Comparison of ENCODE assay signal across 22 cellular contexts in the genomic region with DNA sequence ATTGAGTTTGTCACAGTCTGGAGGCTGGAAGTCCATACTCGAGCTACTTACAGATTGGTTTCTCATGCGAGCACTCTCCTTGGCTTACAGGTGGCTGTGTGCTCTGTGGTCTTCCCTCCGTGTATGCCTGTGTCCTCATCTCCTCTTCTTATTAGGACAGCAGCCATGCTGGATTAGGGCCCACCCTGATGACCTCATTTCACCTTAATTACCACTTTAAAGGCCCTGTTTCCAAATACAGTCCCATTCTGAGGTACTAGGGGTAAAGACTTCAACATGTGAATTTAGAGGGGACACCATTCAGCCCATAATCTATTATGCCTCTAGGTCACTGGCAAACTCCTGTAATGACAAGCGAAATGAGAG. TPM values are rescaled to one million over a fixed set of nuclear protein-coding genes. Genes with fewer than 3 reads are reported as not detected.
A peak's percentile ranks its signal among the peaks of the same experiment; 100 is the strongest.
DNase-seq lines count a peak whose midpoint lies in the region; ATAC-seq and TF ChIP-seq lines count a peak whose summit lies in the region.
"Had no signal": no experiment of that assay in that cellular context is flagged by ENCODE, and none has a peak within 500 bp of the region (broad histone marks: within the 10 kb centered on the region; RNA-seq: fewer than 3 reads in every experiment).

No MANE protein-coding gene starts in this region.

- peak overlapping the region; percentile 37 for H3K27ac Mint-ChIP-seq in activated T-cell treated with anti-CD3 and anti-CD28 coated beads, Interleukin-2, amount 50 U/mL, for 24 hours
- H3K27ac Mint-ChIP-seq in activated naive CD8-positive, alpha-beta T cell treated with anti-CD3 and anti-CD28 coated beads, Interleukin-2, amount 10 ng/mL, durations not matched to agents 7 days and 5 days, result peak overlapping the region; percentile 86
- H3K27ac Mint-ChIP-seq: B cell had no signal

- no peak for TF ChIP-seq CTCF in sigmoid colon (IDR thresholded peaks at IDR 0.05)

- H3K9me3 Mint-ChIP-seq in activated T-cell treated with anti-CD3 and anti-CD28 coated beads, Interleukin-2, amount 50 U/mL, for 24 hours, result no peaks in the 10 kb centered on the region
- H3K9me3 Mint-ChIP-seq in activated naive CD8-positive, alpha-beta T cell treated with anti-CD3 and anti-CD28 coated beads, Interleukin-2, amount 10 ng/mL, durations not matched to agents 7 days and 5 days, result peaks cover 3% of the 10 kb centered on the region

- peaks cover 16% of the 10 kb centered on the region for H3K4me1 Mint-ChIP-seq in activated T-cell treated with anti-CD3 and anti-CD28 coated beads, Interleukin-2, amount 50 U/mL, for 24 hours (ENCODE audit: low read depth)
- H3K4me1 Mint-ChIP-seq in activated naive CD8-positive, alpha-beta T cell treated with anti-CD3 and anti-CD28 coated beads, Interleukin-2, amount 10 ng/mL, durations not matched to agents 7 days and 5 days, result peaks cover 18% of the 10 kb centered on the region

- no peaks in the 10 kb centered on the region for H3K36me3 ChIP-seq in sigmoid colon
- H3K36me3 ChIP-seq: MG63 had no signal

- no peak overlapping the region for H3K27ac ChIP-seq in sigmoid colon
- H3K27ac ChIP-seq: KMS-11 had no signal

- H3K4me3 ChIP-seq in Jurkat, Clone E6-1 (ENCODE audit: low read length), result peak overlapping the region; percentile 85; the same call in 1 of the 2 replicates
- H3K4me3 ChIP-seq in sigmoid colon, result no peak overlapping the region
- H3K4me3 ChIP-seq: MG63 had no signal

- H3K36me3 Mint-ChIP-seq in activated T-cell treated with anti-CD3 and anti-CD28 coated beads, Interleukin-2, amount 50 U/mL, for 24 hours (ENCODE audit: low read depth), result no peaks in the 10 kb centered on the region
- H3K36me3 Mint-ChIP-seq in activated naive CD8-positive, alpha-beta T cell treated with anti-CD3 and anti-CD28 coated beads, Interleukin-2, amount 10 ng/mL, durations not matched to agents 7 days and 5 days, result peaks cover 15% of the 10 kb centered on the region

- no peaks in the 10 kb centered on the region for H3K9me3 ChIP-seq in sigmoid colon

- no peak for TF ChIP-seq EP300 in sigmoid colon (IDR thresholded peaks at IDR 0.05)

- H3K27me3 ChIP-seq in sigmoid colon, result peaks cover 0 to 14% (median 2%) of the 10 kb centered on the region in 3 donors
- H3K27me3 ChIP-seq: MG63 had no signal

- TF ChIP-seq POLR2A in sigmoid colon (IDR thresholded peaks at IDR 0.05), result no peak

- POLR2A ChIA-PET in activated naive CD8-positive, alpha-beta T cell treated with anti-CD3 and anti-CD28 coated beads, Interleukin-2, amount 10 ng/mL, durations not matched to agents 7 days and 5 days (lab: Charles Lee), result no interaction called here

- H3K4me3 Mint-ChIP-seq in activated T-cell treated with anti-CD3 and anti-CD28 coated beads, Interleukin-2, amount 50 U/mL, for 24 hours, result no peak overlapping the region
- H3K4me3 Mint-ChIP-seq in activated naive CD8-positive, alpha-beta T cell treated with anti-CD3 and anti-CD28 coated beads, Interleukin-2, amount 10 ng/mL, durations not matched to agents 7 days and 5 days, result no peak overlapping the region

- no peaks in the 10 kb centered on the region for H3K27me3 Mint-ChIP-seq in activated T-cell treated with anti-CD3 and anti-CD28 coated beads, Interleukin-2, amount 50 U/mL, for 24 hours
- H3K27me3 Mint-ChIP-seq in activated naive CD8-positive, alpha-beta T cell treated with anti-CD3 and anti-CD28 coated beads, Interleukin-2, amount 10 ng/mL, durations not matched to agents 7 days and 5 days, result no peaks in the 10 kb centered on the region

- intact Hi-C loops in sigmoid colon (cut with DNase I), result no loop called here

- DNase-seq in activated T-cell treated with anti-CD3 and anti-CD28 coated beads, Interleukin-2, amount 50 U/mL, for 24 hours, result no peak
- no peak for DNase-seq in activated T-cell treated with anti-CD3 and anti-CD28 coated beads, Interleukin-2, amount 50 U/mL, for 1 hour
- DNase-seq in Jurkat, Clone E6-1 (ENCODE audit: low read depth, low spot score), result no peak
- no peak for DNase-seq in activated naive CD8-positive, alpha-beta T cell treated with anti-CD3 and anti-CD28 coated beads, Interleukin-2, amount 10 ng/mL, durations not matched to agents 7 days and 5 days
- no peak for DNase-seq in ecto neural progenitor cell (ENCODE audit: low spot score)
- no peak for DNase-seq in NCI-H345 (lab: John Stamatoyannopoulos, UW)
- no peak for DNase-seq in activated CD4-positive, CD25-positive, alpha-beta regulatory T cell (lab: John Stamatoyannopoulos, UW)
- DNase-seq in sigmoid colon, result no peak
- DNase-seq: 8988T, DND-41, MG63, NCI-H1048, NCI-H1436, NCI-H1930, NCI-H526, PC-3, RPMI8226, SHP77 treated with DMSO at 0.1 percent for 48 hours had no signal

- WGBS in sigmoid colon, 2 donors, result 83 to 92% methylated on average over 4 of the region's 4 CpGs

- peaks cover 0 to 5% (median 0%) of the 10 kb centered on the region in 4 donors for H3K4me1 ChIP-seq in sigmoid colon

- ATAC-seq in activated naive CD8-positive, alpha-beta T cell treated with anti-CD3 and anti-CD28 coated beads, Interleukin-2, amount 10 ng/mL, durations not matched to agents 7 days and 5 days (ENCODE audit: low read depth), result no peak
- ATAC-seq: PC-3 had no signal

RNA-seq across cellular contexts. Expression of a gene that starts 40.6 kb away (rescaled TPM):
- polyA plus RNA-seq in Jurkat, Clone E6-1 (2012; ENCODE audit: insufficient read depth, insufficient read length), result 4.6 TPM
- total RNA-seq in activated naive CD8-positive, alpha-beta T cell treated with anti-CD3 and anti-CD28 coated beads, Interleukin-2, amount 10 ng/mL, durations not matched to agents 7 days and 5 days, result 1 to 10 TPM in 1 of 2 experiments, under 1 TPM in 1; 0.94 to 1.1 TPM
- under 1 TPM in 3 of 4 donors, not detected in 1; 0.14 to 0.36 (median 0.28) TPM for total RNA-seq in sigmoid colon
- polyA plus RNA-seq in sigmoid colon, result under 1 TPM in 1 of 3 donors, not detected in 2; 0.17 TPM
- total RNA-seq: B cell, G401, HT-29 had no signal
